ENCODE assay signal across 1 cellular context in the genomic region with DNA sequence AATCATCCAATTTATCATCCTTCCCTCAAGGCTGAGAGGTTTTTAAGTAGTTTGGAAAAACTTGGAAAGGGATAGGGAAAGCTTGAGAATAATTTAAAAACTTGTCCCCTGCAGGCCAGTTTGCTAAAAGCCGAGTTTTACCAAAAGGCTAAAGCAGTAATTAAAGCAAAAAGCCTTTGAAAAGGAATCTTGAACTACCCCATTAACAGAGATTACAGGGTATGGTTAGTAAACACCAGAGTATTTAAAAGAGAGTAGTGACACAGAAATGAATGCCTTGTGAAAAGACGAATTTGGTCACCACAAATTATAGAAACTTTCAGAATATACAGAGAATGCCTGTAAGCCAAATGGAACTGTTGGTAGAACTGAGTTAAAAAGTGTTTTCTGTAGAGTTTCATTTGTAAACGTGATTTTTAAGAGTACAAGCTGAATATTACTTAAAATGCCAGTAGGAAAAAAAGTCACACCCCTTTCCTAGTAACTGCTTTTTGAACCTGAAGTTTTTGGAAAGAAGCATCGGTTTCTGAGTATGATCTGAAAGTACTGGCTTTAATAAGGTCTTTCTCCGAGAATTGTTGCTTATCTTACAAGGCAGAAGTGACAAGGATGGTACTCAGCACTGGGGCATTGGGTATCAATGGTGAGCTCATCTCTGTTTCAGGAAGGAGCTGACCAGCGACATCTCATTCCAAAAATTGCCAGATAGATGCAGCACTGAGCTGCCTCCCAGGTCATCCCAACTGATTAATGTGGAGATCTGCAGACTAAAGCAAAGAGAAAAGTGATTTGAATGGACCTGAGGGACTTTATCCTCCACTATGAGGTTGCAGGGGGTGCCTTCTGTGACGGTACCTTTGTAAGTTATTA.
TF ChIP-seq lines count a peak whose summit lies in the region.

No MANE protein-coding gene starts in this region.

TF ChIP-seq in GM12878, 131 proteins besides CTCF, POLR2A, EP300 and RAD21:
- TF ChIP-seq, protein P1, sequence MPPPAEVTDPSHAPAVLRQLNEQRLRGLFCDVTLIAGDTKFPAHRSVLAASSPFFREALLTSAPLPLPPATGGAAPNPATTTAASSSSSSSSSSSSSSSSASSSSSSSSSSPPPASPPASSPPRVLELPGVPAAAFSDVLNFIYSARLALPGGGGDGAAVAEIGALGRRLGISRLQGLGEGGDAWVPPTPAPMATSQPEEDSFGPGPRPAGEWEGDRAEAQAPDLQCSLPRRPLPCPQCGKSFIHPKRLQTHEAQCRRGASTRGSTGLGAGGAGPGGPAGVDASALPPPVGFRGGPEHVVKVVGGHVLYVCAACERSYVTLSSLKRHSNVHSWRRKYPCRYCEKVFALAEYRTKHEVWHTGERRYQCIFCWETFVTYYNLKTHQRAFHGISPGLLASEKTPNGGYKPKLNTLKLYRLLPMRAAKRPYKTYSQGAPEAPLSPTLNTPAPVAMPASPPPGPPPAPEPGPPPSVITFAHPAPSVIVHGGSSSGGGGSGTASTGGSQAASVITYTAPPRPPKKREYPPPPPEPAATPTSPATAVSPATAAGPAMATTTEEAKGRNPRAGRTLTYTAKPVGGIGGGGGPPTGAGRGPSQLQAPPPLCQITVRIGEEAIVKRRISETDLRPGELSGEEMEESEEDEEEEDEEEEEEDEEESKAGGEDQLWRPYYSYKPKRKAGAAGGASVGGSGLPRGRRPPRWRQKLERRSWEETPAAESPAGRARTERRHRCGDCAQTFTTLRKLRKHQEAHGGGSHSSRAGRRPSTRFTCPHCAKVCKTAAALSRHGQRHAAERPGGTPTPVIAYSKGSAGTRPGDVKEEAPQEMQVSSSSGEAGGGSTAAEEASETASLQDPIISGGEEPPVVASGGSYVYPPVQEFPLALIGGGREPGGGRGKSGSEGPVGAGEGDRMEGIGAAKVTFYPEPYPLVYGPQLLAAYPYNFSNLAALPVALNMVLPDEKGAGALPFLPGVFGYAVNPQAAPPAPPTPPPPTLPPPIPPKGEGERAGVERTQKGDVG (CRISPR knock-in tag; IDR thresholded peaks at IDR 0.05) = no peak
- TF ChIP-seq SMARCA5 (IDR thresholded peaks at IDR 0.05) = no peak
